8 cellular contexts compared by ENCODE assay signal in the genomic region with DNA sequence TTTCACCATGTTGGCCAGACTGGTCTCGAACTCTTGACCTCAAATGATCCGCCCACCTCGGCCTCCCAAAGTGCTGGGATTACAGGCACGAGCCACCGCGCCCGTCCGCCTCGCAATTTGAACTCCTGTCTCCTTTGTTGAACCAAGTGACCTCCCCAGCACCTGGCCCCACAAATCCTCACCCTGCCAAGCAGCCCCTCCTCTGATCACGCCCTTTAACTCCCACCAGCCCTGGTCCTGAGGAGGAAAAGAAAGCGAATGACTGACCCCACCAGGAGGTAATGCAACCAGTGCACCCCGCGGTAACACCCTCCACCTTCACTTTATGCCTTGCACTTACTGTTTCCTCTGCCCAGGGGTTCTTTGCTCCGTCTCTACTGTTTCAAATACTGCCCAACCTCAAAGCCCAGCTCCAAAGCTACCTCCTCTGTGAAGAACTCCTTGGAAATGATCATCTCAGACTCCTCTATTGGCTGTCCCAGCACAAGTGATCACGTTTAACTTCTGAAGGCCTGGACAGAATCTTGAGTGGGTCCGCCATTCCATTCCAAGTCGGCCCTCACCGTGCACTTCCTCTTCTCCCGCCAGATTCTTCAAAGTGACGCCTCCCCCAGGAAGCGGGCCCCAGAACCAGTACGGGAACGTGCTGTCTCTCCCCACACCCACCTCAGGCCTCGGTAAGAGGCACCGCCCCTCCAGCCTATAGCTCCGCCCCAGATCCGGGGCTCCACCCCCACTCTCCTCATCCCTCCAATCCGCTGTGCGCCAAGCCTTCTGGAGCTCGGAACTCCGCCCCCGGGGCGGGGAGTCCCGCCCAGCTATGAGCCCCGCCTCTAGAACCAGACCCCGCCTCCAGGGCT.
DNase-seq lines count a peak whose midpoint lies in the region; ATAC-seq and TF ChIP-seq lines count a peak whose summit lies in the region.

No MANE protein-coding gene starts in this region.

- H3K27ac ChIP-seq in muscle layer of duodenum (ENCODE audit: low read length): no peak overlapping the region

- no peaks in the 10 kb centered on the region for H3K36me3 ChIP-seq in muscle layer of duodenum (ENCODE audit: control insufficient read depth in 1 of 2, insufficient read depth in 2 of 2, low read length in 2 of 2)

- peak; percentile 64 for DNase-seq in GM03348 (ENCODE audit: low spot score)
- peak; percentile 94 to 96 for DNase-seq in NOMO-1 (lab: John Stamatoyannopoulos, UW; ENCODE audit: unreplicated experiment in 2 of 2)
- peak; percentile 75 for DNase-seq in activated CD8-positive, alpha-beta memory T cell treated with anti-CD3 and anti-CD28 coated beads, Interleukin-2, amount 50 U/mL, for 4 hours
- peak; percentile 87 to 92 for DNase-seq in erythroblast (lab: John Stamatoyannopoulos, UW)
- DNase-seq in stimulated activated CD8-positive, alpha-beta memory T cell treated with anti-CD3 and anti-CD28 coated beads, Interleukin-7, amount 100 ng/mL, for 4 hours (ENCODE audit: low read depth in 2 of 2): peak; percentile 64 to 67
- DNase-seq in NCI-H128 (lab: John Stamatoyannopoulos, UW; ENCODE audit: unreplicated experiment): no peak

- H3K4me3 ChIP-seq in muscle layer of duodenum (ENCODE audit: low read depth in 1 of 2, low read length in 2 of 2): peak overlapping the region; percentile 52 to 63

- TF ChIP-seq POLR2A in erythroblast (IDR thresholded peaks at IDR 0.05; ENCODE audit: low read length): no peak

- no peaks in the 10 kb centered on the region for H3K27me3 ChIP-seq in muscle layer of duodenum (ENCODE audit: low read depth, low read length)

- no peaks in the 10 kb centered on the region for H3K9me3 ChIP-seq in muscle layer of duodenum (ENCODE audit: control insufficient read depth in 1 of 2, low read length in 2 of 2)

- peaks cover 0 to 3% of the 10 kb centered on the region in 2 donors for H3K4me1 ChIP-seq in muscle layer of duodenum (ENCODE audit: control insufficient read depth in 1 of 2, insufficient read depth in 2 of 2, low read length in 2 of 2)

- peak; percentile 56 for ATAC-seq in HG02623 (IDR thresholded peaks at IDR 0.05; ENCODE audit: unreplicated experiment)
